ENCODE assay signal across 17 cellular contexts in the genomic region with DNA sequence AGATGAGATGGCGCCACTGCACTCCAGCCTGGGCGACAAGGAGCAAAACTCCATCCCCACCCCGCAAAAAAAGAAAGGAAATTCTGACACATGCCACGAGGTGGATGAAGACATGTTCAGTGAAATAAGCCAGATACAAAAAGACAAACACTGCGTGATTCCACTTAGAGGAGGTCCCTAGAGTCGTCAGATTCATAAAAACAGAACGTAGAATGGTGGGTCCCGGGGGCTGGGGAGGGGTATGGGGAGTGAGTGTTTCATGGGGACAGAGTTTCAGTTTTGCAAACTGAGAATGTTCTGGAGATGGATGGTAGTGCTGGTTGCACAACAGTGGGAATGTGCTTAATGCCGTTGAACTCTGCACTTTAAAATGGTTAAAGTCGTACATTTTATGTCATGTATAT. TPM values are rescaled to one million over a fixed set of nuclear protein-coding genes. Genes with fewer than 3 reads are reported as not detected.
A peak's percentile ranks its signal among the peaks of the same experiment; 100 is the strongest.
DNase-seq lines count a peak whose midpoint lies in the region; ATAC-seq, FAIRE-seq and TF ChIP-seq lines count a peak whose summit lies in the region.
"Had no signal": no experiment of that assay in that cellular context is flagged by ENCODE, and none has a peak within 500 bp of the region (broad histone marks: within the 10 kb centered on the region; RNA-seq: fewer than 3 reads in every experiment).

No MANE protein-coding gene starts in this region.

- H3K27me3 ChIP-seq in BLaER1 treated with 17β-estradiol and CSF1 and Interleukin-3, amounts not matched to agents 10 nM and 100 nM: no peaks in the 10 kb centered on the region
- no peaks in the 10 kb centered on the region for H3K27me3 ChIP-seq in esophagus squamous epithelium
- no peaks in the 10 kb centered on the region for H3K27me3 ChIP-seq in sigmoid colon
- no peaks in the 10 kb centered on the region for H3K27me3 ChIP-seq in pancreas
- H3K27me3 ChIP-seq: colonic mucosa had no signal

- no peak overlapping the region for H3K27ac ChIP-seq in BLaER1 treated with 17β-estradiol and CSF1 and Interleukin-3, amounts not matched to agents 10 nM and 100 nM
- H3K27ac ChIP-seq in esophagus squamous epithelium (peak overlapping the region; percentile 21 to 89 (median 78)), sigmoid colon (peak overlapping the region; percentile 86 to 95 (median 87)), pancreas (peak overlapping the region in 1 of 4 donors; percentile 81)
- H3K27ac ChIP-seq: colonic mucosa, parathyroid adenoma had no signal

- no peak for DNase-seq in esophagus squamous epithelium (lab: John Stamatoyannopoulos, UW)
- peak; percentile 65 for DNase-seq in left lobe of liver (ENCODE audit: low spot score)
- peak; percentile 91 for DNase-seq in sigmoid colon
- no peak for DNase-seq in kidney glomerular epithelial cell (lab: John Stamatoyannopoulos, UW)
- DNase-seq in pancreas: no peak
- DNase-seq: activated CD4-positive, alpha-beta T cell treated with anti-CD3 and anti-CD28 coated beads for 1 hour; activated CD8-positive, alpha-beta memory T cell treated with anti-CD3 and anti-CD28 coated beads, Interleukin-2, amount 10 ng/mL, durations not matched to agents 7 days and 5 days; activated effector memory CD4-positive, alpha-beta T cell treated with anti-CD3 and anti-CD28 coated beads, Interleukin-2, amount 50 U/mL, for 16 hours; CD8-positive, alpha-beta memory T cell; colonic mucosa; KG1; NCI-H345; stimulated activated naive CD4-positive, alpha-beta T cell had no signal

- intact Hi-C loops in esophagus squamous epithelium (cut with DNase I) (no loop called here), sigmoid colon (cut with DNase I) (loop anchor here (5.0 kb wide), 1 partner anchor 378 kb away; a partner anchor contains a TSS), pancreas (cut with DNase I) (no loop called here)

- no peaks in the 10 kb centered on the region for H4K20me1 ChIP-seq in BLaER1 treated with 17β-estradiol and CSF1 and Interleukin-3, amounts not matched to agents 10 nM and 100 nM

- peak overlapping the region in 6 of 11 experiments; percentile 11 to 92 (median 58); a peak in 10 of 22 replicates for H3K4me2 ChIP-seq in BLaER1 treated with 17β-estradiol and CSF1 and Interleukin-3, amounts not matched to agents 10 nM and 100 nM

- H3K4me1 ChIP-seq in BLaER1 treated with 17β-estradiol and CSF1 and Interleukin-3, amounts not matched to agents 10 nM and 100 nM: peaks cover 12 to 52% (median 34%) of the 10 kb centered on the region in 10 experiments
- H3K4me1 ChIP-seq in esophagus squamous epithelium: peaks cover 13 to 66% (median 38%) of the 10 kb centered on the region in 3 donors
- peaks cover 0 to 81% (median 72%) of the 10 kb centered on the region in 4 donors for H3K4me1 ChIP-seq in sigmoid colon
- peaks cover 0 to 27% (median 24%) of the 10 kb centered on the region in 3 donors for H3K4me1 ChIP-seq in pancreas
- H3K4me1 ChIP-seq: colonic mucosa had no signal

- TF ChIP-seq POLR2A in esophagus squamous epithelium (IDR thresholded peaks at IDR 0.05) (no peak), sigmoid colon (IDR thresholded peaks at IDR 0.05) (no peak)

- H3K36me3 ChIP-seq in BLaER1 treated with 17β-estradiol and CSF1 and Interleukin-3, amounts not matched to agents 10 nM and 100 nM: peaks cover 0 to 16% (median 0%) of the 10 kb centered on the region in 11 experiments; a peak in 5 of 22 replicates
- H3K36me3 ChIP-seq in esophagus squamous epithelium (no peaks in the 10 kb centered on the region), sigmoid colon (no peaks in the 10 kb centered on the region), pancreas (no peaks in the 10 kb centered on the region)
- H3K36me3 ChIP-seq: colonic mucosa had no signal

- peak in 2 of 4 donors; percentile 12 to 56 for TF ChIP-seq EP300 in sigmoid colon (IDR thresholded peaks at IDR 0.05)

- ATAC-seq in left lobe of liver: peak; percentile 45
- no peak for ATAC-seq in HG02870 (IDR thresholded peaks at IDR 0.05; ENCODE audit: unreplicated experiment)
- no peak for ATAC-seq in pancreas
- ATAC-seq in GM18517 (IDR thresholded peaks at IDR 0.05; ENCODE audit: unreplicated experiment): no peak
- ATAC-seq: activated CD8-positive, alpha-beta memory T cell treated with anti-CD3 and anti-CD28 coated beads, Interleukin-2, amount 10 ng/mL, durations not matched to agents 7 days and 5 days had no signal

- H3K9me3 ChIP-seq in BLaER1 treated with 17β-estradiol and CSF1 and Interleukin-3, amounts not matched to agents 10 nM and 100 nM (replicated peaks in 1 of 11): peaks cover 0 to 16% (median 7%) of the 10 kb centered on the region in 11 experiments; a peak in 11 of 22 replicates
- H3K9me3 ChIP-seq in esophagus squamous epithelium: no peaks in the 10 kb centered on the region
- no peaks in the 10 kb centered on the region for H3K9me3 ChIP-seq in sigmoid colon
- H3K9me3 ChIP-seq in pancreas: no peaks in the 10 kb centered on the region
- H3K9me3 ChIP-seq: colonic mucosa had no signal

- TF ChIP-seq CTCF in esophagus squamous epithelium (IDR thresholded peaks at IDR 0.05): no peak
- no peak for TF ChIP-seq CTCF in sigmoid colon (IDR thresholded peaks at IDR 0.05)
- no peak for TF ChIP-seq CTCF in pancreas (IDR thresholded peaks at IDR 0.05)

- no peak overlapping the region for H3K9ac ChIP-seq in BLaER1 treated with 17β-estradiol and CSF1 and Interleukin-3, amounts not matched to agents 10 nM and 100 nM
- H3K9ac ChIP-seq: parathyroid adenoma had no signal

- 48 to 64% methylated on average over 10 of the region's 10 CpGs for WGBS in esophagus squamous epithelium, 2 donors
- WGBS in sigmoid colon, 2 donors: 63 to 65% methylated on average over 10 of the region's 10 CpGs
- 67 to 68% methylated on average over 10 of the region's 10 CpGs for WGBS in pancreas, 2 donors

- no peak for FAIRE-seq in pancreas (lab: Jason Lieb, UNC)

- no peak overlapping the region for H3K4me3 ChIP-seq in BLaER1 treated with 17β-estradiol and CSF1 and Interleukin-3, amounts not matched to agents 10 nM and 100 nM
- H3K4me3 ChIP-seq in esophagus squamous epithelium: no peak overlapping the region
- no peak overlapping the region for H3K4me3 ChIP-seq in sigmoid colon
- no peak overlapping the region for H3K4me3 ChIP-seq in pancreas
- H3K4me3 ChIP-seq: colonic mucosa had no signal

RNA-seq across cellular contexts. Expression of a gene that starts 4.0 kb away (rescaled TPM):
- total RNA-seq in esophagus squamous epithelium (10 to 100 TPM in 1 of 4 donors, 1 to 10 TPM in 3; 2.9 to 10.9 (median 6.3) TPM), left lobe of liver (0.81 TPM), sigmoid colon (1 to 10 TPM in 3 of 4 donors, under 1 TPM in 1; 0.99 to 6.0 (median 2.8) TPM), pancreas (1 to 10 TPM in 1 of 6 donors, under 1 TPM in 5; 0.20 to 1.4 (median 0.55) TPM)
- polyA plus RNA-seq in sigmoid colon (10 to 100 TPM in 1 of 3 donors, 1 to 10 TPM in 2; 1.2 to 13.0 (median 2.1) TPM), pancreas (under 1 TPM; 0.47 to 0.72 TPM)
- polyA plus RNA-seq: CD8-positive, alpha-beta memory T cell had no signal

RNA-seq across cellular contexts. Expression of a gene that starts 37.7 kb away (rescaled TPM):
- total RNA-seq in esophagus squamous epithelium (100 to 1,000 TPM in 1 of 4 donors, 10 to 100 TPM in 3; 29.3 to 287 (median 57.1) TPM), left lobe of liver (61.1 TPM), sigmoid colon (1,000 to 10,000 TPM in 2 of 4 donors, 100 to 1,000 TPM in 2; 691 to 1,314 (median 1,068) TPM), pancreas (10 to 100 TPM; 19.0 to 44.6 (median 25.5) TPM)
- polyA plus RNA-seq in sigmoid colon (100 to 1,000 TPM in 1 of 3 donors, 10 to 100 TPM in 2; 29.8 to 130 (median 89.4) TPM), pancreas (10 to 100 TPM; 34.7 to 48.7 TPM)

Comparison
In these comparisons a context has a peak if more than half of its experiments do, and no peak if none do; other contexts are left out.
1. H3K27ac ChIP-seq: peak in esophagus squamous epithelium (4 of 4) and sigmoid colon (4 of 4); none in BLaER1 treated with 17β-estradiol and CSF1 and Interleukin-3, amounts not matched to agents 10 nM and 100 nM (0 of 11).
2. DNase-seq: peak in left lobe of liver (single experiment) and sigmoid colon (single experiment); none in esophagus squamous epithelium (single experiment), kidney glomerular epithelial cell (single experiment) and pancreas (0 of 6).